31 cellular contexts compared by ENCODE assay signal in the genomic region with DNA sequence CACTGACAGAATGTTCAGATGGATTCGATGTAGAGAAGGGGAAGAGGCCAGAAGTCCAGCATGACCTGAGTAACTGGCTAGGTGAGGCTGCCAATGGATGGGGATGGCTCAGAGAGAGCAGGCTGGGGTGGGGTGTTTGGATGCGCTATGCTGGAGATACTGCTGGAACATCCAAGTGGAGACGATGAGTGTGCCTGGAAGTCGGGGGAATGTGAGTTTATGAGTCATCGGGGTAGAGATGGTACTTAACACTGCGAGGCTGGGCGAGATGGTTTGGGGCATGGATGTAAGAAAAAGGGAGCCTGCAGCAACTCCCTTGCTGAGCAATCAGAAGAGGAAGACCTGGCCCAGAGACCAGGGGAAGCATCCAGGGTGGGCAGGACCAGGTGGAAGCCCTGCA.
A peak's percentile ranks its signal among the peaks of the same experiment; 100 is the strongest.
DNase-seq lines count a peak whose midpoint lies in the region; ATAC-seq and TF ChIP-seq lines count a peak whose summit lies in the region.
"Had no signal": no experiment of that assay in that cellular context is flagged by ENCODE, and none has a peak within 500 bp of the region (broad histone marks: within the 10 kb centered on the region; RNA-seq: fewer than 3 reads in every experiment).

No MANE protein-coding gene starts in this region.

- H3K4me3 ChIP-seq in ascending aorta (no peak overlapping the region), upper lobe of right lung (no peak overlapping the region)
- H3K4me3 ChIP-seq: cardiac muscle cell, heart right ventricle, mucosa of descending colon had no signal

- ATAC-seq in left ventricle myocardium superior (peak; percentile 8), upper lobe of right lung (peak; percentile 16)
- ATAC-seq: effector memory CD8-positive, alpha-beta T cell; mucosa of descending colon; natural killer cell had no signal

- peak overlapping the region; percentile 67 to 71 for H3K27ac ChIP-seq in ascending aorta
- no peak overlapping the region for H3K27ac ChIP-seq in upper lobe of right lung
- H3K27ac ChIP-seq: cardiac muscle cell had no signal

- H3K4me1 ChIP-seq in ascending aorta (peaks cover 3 to 33% of the 10 kb centered on the region in 2 donors), upper lobe of right lung (peaks cover 24% of the 10 kb centered on the region)

- no peaks in the 10 kb centered on the region for H3K36me3 ChIP-seq in ascending aorta
- no peaks in the 10 kb centered on the region for H3K36me3 ChIP-seq in upper lobe of right lung
- H3K36me3 ChIP-seq: BE2C, cardiac muscle cell, heart right ventricle had no signal

- TF ChIP-seq CTCF in ascending aorta (IDR thresholded peaks at IDR 0.05): no peak
- TF ChIP-seq CTCF in upper lobe of right lung (IDR thresholded peaks at IDR 0.05): no peak

- DNase-seq in left ventricle myocardium superior (no peak), cardiac septum (ENCODE audit: low spot score) (no peak), ascending aorta (ENCODE audit: low spot score in 2 of 2) (no peak), middle frontal gyrus (ENCODE audit: extremely low spot score, low spot score) (peak; percentile 7), upper lobe of right lung (no peak), NCI-H446 (lab: John Stamatoyannopoulos, UW) (no peak), NCI-H2227 (lab: John Stamatoyannopoulos, UW; ENCODE audit: unreplicated experiment) (no peak), HPDE6-E6E7 (ENCODE audit: extremely low spot score) (no peak)
- DNase-seq: activated CD4-positive, alpha-beta T cell treated with anti-CD3 and anti-CD28 coated beads for 48 hours; activated CD8-positive, alpha-beta memory T cell treated with anti-CD3 and anti-CD28 coated beads for 24 hours; activated naive CD8-positive, alpha-beta T cell treated with anti-CD3 and anti-CD28 coated beads for 36 hours; activated T-cell treated with anti-CD3 and anti-CD28 coated beads for 4 hours; BE2C; CD8-positive, alpha-beta memory T cell; cortex of kidney; effector memory CD8-positive, alpha-beta T cell; erythroblast; heart right ventricle; IMR-90; kidney; mucosa of descending colon; MV-4-11; natural killer cell; NCI-H1436; NCI-H2081; NCI-H2227 treated with DMSO at 0.1 percent for 48 hours; NCI-H748 treated with DMSO at 0.1 percent for 48 hours; Right ventricle myocardium superior; small intestine; T-helper 9 cell had no signal

- H3K9me3 ChIP-seq in ascending aorta (no peaks in the 10 kb centered on the region), upper lobe of right lung (no peaks in the 10 kb centered on the region)
- H3K9me3 ChIP-seq: BE2C, mucosa of descending colon had no signal

- H3K27me3 ChIP-seq in ascending aorta (no peaks in the 10 kb centered on the region), upper lobe of right lung (no peaks in the 10 kb centered on the region)
- H3K27me3 ChIP-seq: BE2C, cardiac muscle cell, heart right ventricle had no signal

- intact Hi-C loops in left ventricle myocardium superior (cut with micrococcal nuclease) (no loop called here), cardiac septum (cut with DNase I) (no loop called here), ascending aorta (cut with DNase I) (no loop called here), upper lobe of right lung (cut with DNase I) (no loop called here)
